In genomic region chr5:171630670-171631065, GRCh38 we compare ENCODE assay signal across 13 cellular contexts.
"Had no signal": no experiment of that assay in that cellular context is flagged by ENCODE, and none has a peak within 500 bp of the region (broad histone marks: within the 10 kb centered on the region; RNA-seq: fewer than 3 reads in every experiment).

No MANE protein-coding gene starts in this region.

- H3K4me1 ChIP-seq: colonic mucosa, parathyroid adenoma had no signal

- H3K4me3 Mint-ChIP-seq: activated B cell treated with CpG ODN at 0.5 μM for 24 hours; activated CD8-positive, alpha-beta T cell treated with anti-CD3 and anti-CD28 coated beads for 36 hours; immature natural killer cell; naive thymus-derived CD8-positive, alpha-beta T cell; stimulated activated memory B cell treated with anti-CD40 and anti-IgM and Interleukin-4, amounts not matched to agents 10 μg/mL and 1 μg/mL and 100 μg/mL, for 72 hours; T-helper 17 cell had no signal

- H3K36me3 Mint-ChIP-seq: activated naive CD4-positive, alpha-beta T cell treated with anti-CD3 and anti-CD28 coated beads, Interleukin-2, amount 50 U/mL, for 72 hours; immature natural killer cell; naive thymus-derived CD8-positive, alpha-beta T cell; stimulated activated memory B cell treated with anti-CD40 and anti-IgM and Interleukin-4, amounts not matched to agents 10 μg/mL and 1 μg/mL and 100 μg/mL, for 72 hours had no signal

- H3K27ac Mint-ChIP-seq: activated B cell treated with CpG ODN at 0.5 μM for 24 hours; activated CD8-positive, alpha-beta T cell treated with anti-CD3 and anti-CD28 coated beads for 36 hours; activated naive CD4-positive, alpha-beta T cell treated with anti-CD3 and anti-CD28 coated beads, Interleukin-2, amount 50 U/mL, for 72 hours; immature natural killer cell; naive thymus-derived CD8-positive, alpha-beta T cell; stimulated activated memory B cell treated with anti-CD40 and anti-IgM and Interleukin-4, amounts not matched to agents 10 μg/mL and 1 μg/mL and 100 μg/mL, for 72 hours; T-helper 17 cell had no signal

- ATAC-seq: activated CD8-positive, alpha-beta T cell treated with anti-CD3 and anti-CD28 coated beads for 36 hours; naive thymus-derived CD8-positive, alpha-beta T cell; stimulated activated memory B cell treated with anti-CD40 and anti-IgM and Interleukin-4, amounts not matched to agents 10 μg/mL and 1 μg/mL and 100 μg/mL, for 72 hours; T-helper 17 cell had no signal

- H3K9ac ChIP-seq: parathyroid adenoma had no signal

- DNase-seq: activated B cell treated with CpG ODN at 0.5 μM for 24 hours; activated gamma-delta T cell; central memory CD4-positive, alpha-beta T cell; esophagus squamous epithelium; immature natural killer cell; naive thymus-derived CD8-positive, alpha-beta T cell; T-helper 17 cell had no signal

- H3K36me3 ChIP-seq: colonic mucosa, esophagus squamous epithelium had no signal

- H3K9me3 Mint-ChIP-seq: activated B cell treated with CpG ODN at 0.5 μM for 24 hours; activated CD8-positive, alpha-beta T cell treated with anti-CD3 and anti-CD28 coated beads for 36 hours; activated naive CD4-positive, alpha-beta T cell treated with anti-CD3 and anti-CD28 coated beads, Interleukin-2, amount 50 U/mL, for 72 hours; immature natural killer cell; naive thymus-derived CD8-positive, alpha-beta T cell; stimulated activated memory B cell treated with anti-CD40 and anti-IgM and Interleukin-4, amounts not matched to agents 10 μg/mL and 1 μg/mL and 100 μg/mL, for 72 hours had no signal

- H3K27me3 ChIP-seq: colonic mucosa had no signal

- H3K27ac ChIP-seq: body of pancreas, colonic mucosa, esophagus squamous epithelium, parathyroid adenoma had no signal

- H3K79me2 ChIP-seq: parathyroid adenoma had no signal

- H3K4me1 Mint-ChIP-seq: immature natural killer cell had no signal

- H3K9me3 ChIP-seq: body of pancreas, colonic mucosa, esophagus squamous epithelium had no signal

- H3K4me3 ChIP-seq: body of pancreas, colonic mucosa had no signal
